In genomic region chr4:16264798-16265197, GRCh38 we compare ENCODE assay signal across 8 cellular contexts. TPM values are rescaled to one million over a fixed set of nuclear protein-coding genes. Genes with fewer than 3 reads are reported as not detected.
DNase-seq lines count a peak whose midpoint lies in the region; ATAC-seq and TF ChIP-seq lines count a peak whose summit lies in the region.

No MANE protein-coding gene starts in this region.

- in situ Hi-C loops in mammary epithelial cell (cut with MboI; ENCODE audit: low sequenced_read_pairs in 2 of 2) = loop anchor here (5.0 to 25.0 kb wide), 3 partner anchors 240 to 452 kb away; no protein-coding TSS in a partner anchor

- no peak overlapping the region for H2AFZ ChIP-seq in mammary epithelial cell (ENCODE audit: low read depth, low read length)

- H3K27ac ChIP-seq in mammary epithelial cell (ENCODE audit: insufficient read depth, low read depth, low read length) (no peak overlapping the region), left lung (no peak overlapping the region)

- TF ChIP-seq CTCF in mammary epithelial cell (conservative IDR thresholded peaks at IDR 0.05 in 1 of 2, IDR thresholded peaks at IDR 0.05 in 1 of 2; ENCODE audit: extremely low read depth in 1 of 2, insufficient read depth in 1 of 2, low read depth in 1 of 2, low read length in 2 of 2) (peak; percentile 55), left lung (IDR thresholded peaks at IDR 0.05) (peak; percentile 50 to 71)

- no peak overlapping the region for H3K9ac ChIP-seq in mammary epithelial cell (ENCODE audit: insufficient read depth, low read length)

- ATAC-seq in activated CD4-positive, CD25-positive, alpha-beta regulatory T cell treated with anti-CD3 and anti-CD28 coated beads, Interleukin-2, amount 50 U/mL, for 24 hours = peak; percentile 55 to 67
- ATAC-seq in HG02678 (IDR thresholded peaks at IDR 0.05; ENCODE audit: unreplicated experiment) = peak; percentile 64
- peak; percentile 84 for ATAC-seq in left lung
- ATAC-seq in GM19463 (IDR thresholded peaks at IDR 0.05; ENCODE audit: unreplicated experiment) = no peak
- no peak for ATAC-seq in HG02763 (IDR thresholded peaks at IDR 0.05; ENCODE audit: unreplicated experiment)

- H3K9me3 ChIP-seq in mammary epithelial cell (replicated peaks; ENCODE audit: insufficient read depth, low read length) (no peaks in the 10 kb centered on the region), left lung (no peaks in the 10 kb centered on the region)

- H3K4me3 ChIP-seq in mammary epithelial cell (replicated peaks in 1 of 3; ENCODE audit: insufficient read depth in 1 of 3, low read depth in 2 of 3, low read length in 3 of 3) = no peak overlapping the region
- no peak overlapping the region for H3K4me3 ChIP-seq in left lung

- H3K4me1 ChIP-seq in mammary epithelial cell (ENCODE audit: insufficient read depth, low read length) = peaks cover 13% of the 10 kb centered on the region
- H3K4me1 ChIP-seq in left lung = no peaks in the 10 kb centered on the region

- no peaks in the 10 kb centered on the region for H3K27me3 ChIP-seq in mammary epithelial cell (ENCODE audit: insufficient read depth, low read length)
- no peaks in the 10 kb centered on the region for H3K27me3 ChIP-seq in left lung

- H3K4me2 ChIP-seq in mammary epithelial cell (ENCODE audit: insufficient read depth, low read depth, low read length) = peak overlapping the region; percentile 32

- no peaks in the 10 kb centered on the region for H3K79me2 ChIP-seq in mammary epithelial cell (ENCODE audit: insufficient read depth, low read length)

- intact Hi-C loops in mammary epithelial cell (cut with micrococcal nuclease) = loop anchor here (1.0 to 5.0 kb wide), 5 partner anchors 38 to 457 kb away; partner anchors contain the start of gene TAPT1
- intact Hi-C loops in left lung (cut with DNase I) = loop anchor here in 1 of 2 donors (5.0 to 10.0 kb wide), 2 partner anchors 60 to 237 kb away; no protein-coding TSS in a partner anchor

- dilution Hi-C loops in mammary epithelial cell (cut with HindIII; ENCODE audit: low sequenced_read_pairs) = no loop called here

- H3K36me3 ChIP-seq in mammary epithelial cell (ENCODE audit: insufficient read depth, low read length) (no peaks in the 10 kb centered on the region), left lung (no peaks in the 10 kb centered on the region)

- 12% methylated on average over 3 of the region's 3 CpGs for WGBS in mammary epithelial cell (ENCODE audit: low coverage, missing lambda C conversion rate)

- no TSS peak for BruUV-seq in mammary epithelial cell (replicated peaks; lab: Mats Ljungman, UMichigan)

- H4K20me1 ChIP-seq in mammary epithelial cell (ENCODE audit: insufficient read depth, low read length) = no peaks in the 10 kb centered on the region

- CTCF ChIA-PET in mammary epithelial cell (lab: Charles Lee; ENCODE audit: low non-redundant PET) = interaction anchor here (0.6 to 1.6 kb wide), 3 partner anchors 59 to 843 kb away, joined by 4 to 12 read pairs (median 6); no protein-coding TSS in a partner anchor

- no peak for DNase-seq in activated CD4-positive, CD25-positive, alpha-beta regulatory T cell (lab: John Stamatoyannopoulos, UW)
- DNase-seq in NCI-H446 (lab: John Stamatoyannopoulos, UW) (peak; percentile 0 to 5), mammary epithelial cell (peak; percentile 24), left lung (no peak)

RNA-seq across cellular contexts. Expression of gene TAPT1, which starts 38.5 kb away (rescaled TPM):
- total RNA-seq in mammary epithelial cell = 10 to 100 TPM; 16.2 to 21.1 TPM
- polyA plus RNA-seq in mammary epithelial cell = 7.8 TPM
- polyA minus RNA-seq in mammary epithelial cell = 7.9 TPM
- 10 to 100 TPM; 42.9 to 60.4 TPM for total RNA-seq in left lung

Comparison
In these comparisons a context has a peak if more than half of its experiments do, and no peak if none do; other contexts are left out.
1. ATAC-seq: peak in activated CD4-positive, CD25-positive, alpha-beta regulatory T cell treated with anti-CD3 and anti-CD28 coated beads, Interleukin-2, amount 50 U/mL, for 24 hours (2 of 2), HG02678 (single experiment) and left lung (single experiment); none in GM19463 (single experiment) and HG02763 (single experiment).
2. DNase-seq: peak in NCI-H446 (2 of 2) and mammary epithelial cell (single experiment); none in activated CD4-positive, CD25-positive, alpha-beta regulatory T cell (0 of 4) and left lung (0 of 2).